Comparison of ENCODE assay signal across 8 cellular contexts in genomic region chr9:134325813-134326753, GRCh38. TPM values are rescaled to one million over a fixed set of nuclear protein-coding genes. Genes with fewer than 3 reads are reported as not detected.
DNase-seq lines count a peak whose midpoint lies in the region; TF ChIP-seq lines count a peak whose summit lies in the region.

Gene RXRA (plus strand): TSS chr9:134326455. CDS start chr9:134326632, 177 bp downstream.

- H2AFZ ChIP-seq in mesenchymal stem cell (ENCODE audit: low read depth, low read length) = peak within 1 kb of the TSS; percentile 31

- H2BK120ac ChIP-seq in mesenchymal stem cell (ENCODE audit: low read depth, low read length) = peak within 1 kb of the TSS; percentile 97

- peak within 1 kb of the TSS; percentile 99 for H3K4ac ChIP-seq in mesenchymal stem cell (ENCODE audit: low read depth in 1 of 2, low read length in 2 of 2)

- DNase-seq in AG04450 (ENCODE audit: low read depth, low spot score) = peak; percentile 65
- DNase-seq in GM20000 (ENCODE audit: low spot score) = peak; percentile 90
- DNase-seq in NCI-H526 treated with DMSO at 0.1 percent for 48 hours (lab: John Stamatoyannopoulos, UW) = peak; percentile 13
- DNase-seq in activated CD8-positive, alpha-beta memory T cell treated with anti-CD3 and anti-CD28 coated beads, Interleukin-2, amount 50 U/mL, for 48 hours = peak; percentile 67
- DNase-seq in mesenchymal stem cell = peak; percentile 86
- DNase-seq in stimulated activated CD8-positive, alpha-beta memory T cell treated with anti-CD3 and anti-CD28 coated beads, Interleukin-15, amount 100 ng/mL, for 1 hour (ENCODE audit: low read depth) = peak; percentile 30
- DNase-seq in NK-92 (lab: John Stamatoyannopoulos, UW; ENCODE audit: unreplicated experiment) = no peak

- H2BK15ac ChIP-seq in mesenchymal stem cell (ENCODE audit: low read depth, poor library complexity, severe bottlenecking) = peak within 1 kb of the TSS; percentile 91

- H3K9me3 ChIP-seq in AG04450 (ENCODE audit: control insufficient read depth, insufficient read depth, low read length) (no peaks in the 10 kb centered on the region; the same call in 1 of the 2 replicates), mesenchymal stem cell (ENCODE audit: control insufficient read depth, low read length) (no peaks in the 10 kb centered on the region)

- peak within 1 kb of the TSS; percentile 99 for H3K4me2 ChIP-seq in mesenchymal stem cell (ENCODE audit: low read length, poor library complexity, severe bottlenecking)

- peak within 1 kb of the TSS; percentile 50 for H2BK5ac ChIP-seq in mesenchymal stem cell (ENCODE audit: low read depth, low read length, poor library complexity, severe bottlenecking)

- 0% methylated on average over 21 of the region's 164 CpGs for WGBS in mesenchymal stem cell

- no peaks in the 10 kb centered on the region for H3K36me3 ChIP-seq in mesenchymal stem cell (ENCODE audit: control insufficient read depth in 1 of 2, insufficient read depth in 2 of 2, low read depth in 1 of 2, low read length in 2 of 2)

- peaks cover 61% of the 10 kb centered on the region for H3K4me1 ChIP-seq in mesenchymal stem cell (ENCODE audit: control insufficient read depth, insufficient read depth, low read depth, low read length)

- peak within 1 kb of the TSS in 1 of 2 experiments; percentile 100 for H3K14ac ChIP-seq in mesenchymal stem cell (ENCODE audit: low read length in 2 of 2)

- peak within 1 kb of the TSS; percentile 80 for H3K4me3 ChIP-seq in AG04450 (ENCODE audit: low read depth, low read length)
- H3K4me3 ChIP-seq in mesenchymal stem cell (ENCODE audit: insufficient read depth in 1 of 2, low read depth in 1 of 2, low read length in 2 of 2) = peak within 1 kb of the TSS; percentile 76 to 89

- H3K9ac ChIP-seq in mesenchymal stem cell (ENCODE audit: low read length) = peak within 1 kb of the TSS; percentile 95

- TF ChIP-seq CTCF in AG04450 (IDR thresholded peaks at IDR 0.05; ENCODE audit: low read depth, low read length) (peak; percentile 19; the same call in 1 of the 2 replicates), GM20000 (IDR thresholded peaks at IDR 0.05; ENCODE audit: extremely low read depth, missing control alignments) (no peak)

- H2BK12ac ChIP-seq in mesenchymal stem cell (ENCODE audit: low read length in 2 of 2) = peak within 1 kb of the TSS; percentile 35 to 99

- H3K27ac ChIP-seq in AG04450 (ENCODE audit: low read depth, low read length) = peak within 1 kb of the TSS; percentile 81
- H3K27ac ChIP-seq in mesenchymal stem cell (ENCODE audit: low read length, poor library complexity, severe bottlenecking) = peak within 1 kb of the TSS; percentile 63

- in situ Hi-C loops in endometrial microvascular endothelial cells (cut with HindIII; ENCODE audit: inconsistent ontology term, low pct_unique_long_range_greater_than_20kb, low sequenced_read_pairs) = no loop called here

- H4K91ac ChIP-seq in mesenchymal stem cell (ENCODE audit: low read length) = peak within 1 kb of the TSS; percentile 100

- H3K23ac ChIP-seq in mesenchymal stem cell (ENCODE audit: low read length in 2 of 2) = peak within 1 kb of the TSS in 1 of 2 experiments; percentile 81

- peaks cover 15% of the 10 kb centered on the region for H3K79me1 ChIP-seq in mesenchymal stem cell (replicated peaks; ENCODE audit: low read length, poor library complexity, severe bottlenecking)

- POLR2A ChIA-PET in AG04450 (lab: Yijun Ruan, JAX) = interaction anchor here (0.7 to 1.8 kb wide), 5 partner anchors 9 to 161 kb away, joined by 3 to 5 read pairs (median 3); partner anchors contain the start of gene RNU6ATAC

- peak within 1 kb of the TSS; percentile 99 to 100 for H3K18ac ChIP-seq in mesenchymal stem cell (ENCODE audit: low read depth in 1 of 2, low read length in 2 of 2)

- H4K8ac ChIP-seq in mesenchymal stem cell (ENCODE audit: low read length) = peak within 1 kb of the TSS; percentile 99

- H2AK5ac ChIP-seq in mesenchymal stem cell (ENCODE audit: low read length, severe bottlenecking) = peak within 1 kb of the TSS; percentile 35

- no peaks in the 10 kb centered on the region for H3K27me3 ChIP-seq in AG04450 (ENCODE audit: control insufficient read depth, insufficient read depth, low read length)
- H3K27me3 ChIP-seq in mesenchymal stem cell (ENCODE audit: control insufficient read depth in 1 of 2, insufficient read depth in 1 of 2, low read length in 2 of 2) = no peaks in the 10 kb centered on the region

- CTCF ChIA-PET in AG04450 (lab: Charles Lee) = interaction anchor here (1.4 kb wide), 1 partner anchor 155 kb away, joined by 6 read pairs; no protein-coding TSS in a partner anchor

RNA-seq across cellular contexts. Expression of gene RXRA, which starts in this region (rescaled TPM):
- polyA plus RNA-seq in AG04450 (2011; rRNA removed) = 5.3 and 8.4 TPM in 2 replicates
- 7.2 and 9.7 TPM in 2 replicates for polyA minus RNA-seq in AG04450 (2011; rRNA and poly(A)+ RNA removed)
- 14.8 TPM for total RNA-seq in endometrial microvascular endothelial cells (ENCODE audit: inconsistent ontology term)
- polyA plus RNA-seq in mesenchymal stem cell (2013, experiment 1 of 2) = 37.8 TPM
- 38.3 TPM for polyA plus RNA-seq in mesenchymal stem cell (2013, experiment 2 of 2)
